12 cellular contexts compared by ENCODE assay signal in genomic region chr9:113350937-113351336, GRCh38. TPM values are rescaled to one million over a fixed set of nuclear protein-coding genes. Genes with fewer than 3 reads are reported as not detected.
DNase-seq lines count a peak whose midpoint lies in the region; TF ChIP-seq lines count a peak whose summit lies in the region.
"Had no signal": no experiment of that assay in that cellular context is flagged by ENCODE, and none has a peak within 500 bp of the region (broad histone marks: within the 10 kb centered on the region; RNA-seq: fewer than 3 reads in every experiment).

No MANE protein-coding gene starts in this region.

- in situ Hi-C loops in G401 (cut with HindIII; ENCODE audit: low sequenced_read_pairs), result loop anchor here (5.0 kb wide), 1 partner anchor 76 kb away; no protein-coding TSS in a partner anchor

- H3K9ac ChIP-seq in KMS-11, result peak overlapping the region; percentile 36; the same call in 1 of the 2 replicates

- no peaks in the 10 kb centered on the region for H3K36me3 ChIP-seq in KMS-11 (ENCODE audit: insufficient read depth)

- H3K27ac ChIP-seq in KMS-11, result peak overlapping the region; percentile 56

- H2AFZ ChIP-seq in KMS-11 (ENCODE audit: low read depth), result peak overlapping the region; percentile 70; the same call in 1 of the 2 replicates

- no peaks in the 10 kb centered on the region for H4K20me1 ChIP-seq in KMS-11 (ENCODE audit: insufficient read depth)

- no peak for TF ChIP-seq CTCF in KMS-11 (conservative IDR thresholded peaks at IDR 0.05; ENCODE audit: low read depth, low read length)

- H3K4me3 ChIP-seq in KMS-11 (IDR thresholded peaks at IDR 0.05; ENCODE audit: insufficient read depth, low read depth, low read length), result no peak overlapping the region

- peaks cover 33% of the 10 kb centered on the region for H3K4me1 ChIP-seq in KMS-11 (ENCODE audit: low read depth, poor library complexity, severe bottlenecking)

- DNase-seq in activated CD4-positive, alpha-beta T cell treated with anti-CD3 and anti-CD28 coated beads for 4 hours, result peak; percentile 19 to 22
- no peak for DNase-seq in activated CD4-positive, alpha-beta T cell treated with anti-CD3 and anti-CD28 coated beads, Interleukin-2, amount 50 U/mL, for 4 hours
- peak; percentile 54 to 58 for DNase-seq in activated T-cell treated with anti-CD3 and anti-CD28 coated beads, Interleukin-2, amount 50 U/mL, for 48 hours
- DNase-seq in stimulated activated CD8-positive, alpha-beta memory T cell treated with anti-CD3 and anti-CD28 coated beads, Interleukin-4, amount 100 ng/mL, for 48 hours, result peak; percentile 61
- no peak for DNase-seq in NCI-H2029 treated with DMSO at 0.1 percent for 48 hours (lab: John Stamatoyannopoulos, UW)
- no peak for DNase-seq in NCI-H187 (lab: John Stamatoyannopoulos, UW)
- no peak for DNase-seq in G401 (ENCODE audit: low spot score)
- DNase-seq: activated effector memory CD4-positive, alpha-beta T cell treated with anti-CD3 and anti-CD28 coated beads, Interleukin-2, amount 50 U/mL, for 16 hours had no signal

- no peaks in the 10 kb centered on the region for H3K79me2 ChIP-seq in KMS-11 (ENCODE audit: insufficient read depth, low read depth)

- H3K4me2 ChIP-seq in KMS-11, result peak overlapping the region; percentile 96

- H3K27me3 ChIP-seq in KMS-11 (ENCODE audit: insufficient read depth, low read depth), result no peaks in the 10 kb centered on the region

RNA-seq across cellular contexts. Expression of gene BSPRY, which starts 1.6 kb away (rescaled TPM):
- 0.64 TPM in 1 of 2 replicates, not detected in the other for total RNA-seq in G401 (2014; rRNA removed; shearing (Covaris generic))
- total RNA-seq: A673, fibroblast of lung had no signal

RNA-seq across cellular contexts. Expression of gene WDR31, which starts 10.9 kb away (rescaled TPM):
- total RNA-seq in G401 (2014; rRNA removed; shearing (Covaris generic)), result 1.9 and 3.3 TPM in 2 replicates

RNA-seq across cellular contexts. Expression of gene HDHD3, which starts 25.8 kb away (rescaled TPM):
- 26.1 and 26.3 TPM in 2 replicates for total RNA-seq in G401 (2014; rRNA removed; shearing (Covaris generic))

RNA-seq across cellular contexts. Expression of gene RNF183, which starts 47.8 kb away (rescaled TPM):
- not detected in 2 replicates for total RNA-seq in G401 (2014; rRNA removed; shearing (Covaris generic))
- total RNA-seq: A673, fibroblast of lung, mononuclear cell had no signal

RNA-seq across cellular contexts. Expression of gene ALAD, which starts 50.1 kb away (rescaled TPM):
- 11.3 and 13.7 TPM in 2 replicates for total RNA-seq in G401 (2014; rRNA removed; shearing (Covaris generic))

Comparison
In these comparisons a context has a peak if more than half of its experiments do, and no peak if none do; other contexts are left out.
1. DNase-seq: peak in activated CD4-positive, alpha-beta T cell treated with anti-CD3 and anti-CD28 coated beads for 4 hours (2 of 2), activated T-cell treated with anti-CD3 and anti-CD28 coated beads, Interleukin-2, amount 50 U/mL, for 48 hours (2 of 2) and stimulated activated CD8-positive, alpha-beta memory T cell treated with anti-CD3 and anti-CD28 coated beads, Interleukin-4, amount 100 ng/mL, for 48 hours (single experiment); none in activated CD4-positive, alpha-beta T cell treated with anti-CD3 and anti-CD28 coated beads, Interleukin-2, amount 50 U/mL, for 4 hours (0 of 2), NCI-H2029 treated with DMSO at 0.1 percent for 48 hours (single experiment), NCI-H187 (0 of 2) and G401 (single experiment).